9 cellular contexts compared by ENCODE assay signal in genomic region chr1:71093938-71094337, GRCh38. TPM values are rescaled to one million over a fixed set of nuclear protein-coding genes. Genes with fewer than 3 reads are reported as not detected.
A peak's percentile ranks its signal among the peaks of the same experiment; 100 is the strongest.
DNase-seq lines count a peak whose midpoint lies in the region; ATAC-seq, FAIRE-seq and TF ChIP-seq lines count a peak whose summit lies in the region.
"Had no signal": no experiment of that assay in that cellular context is flagged by ENCODE, and none has a peak within 500 bp of the region (broad histone marks: within the 10 kb centered on the region; RNA-seq: fewer than 3 reads in every experiment).

No MANE protein-coding gene starts in this region.

- no peaks in the 10 kb centered on the region for H3K36me3 ChIP-seq in adipocyte (ENCODE audit: control insufficient read depth, insufficient read depth, low read length, severe bottlenecking)
- no peaks in the 10 kb centered on the region for H3K36me3 ChIP-seq in HepG2 (replicated peaks in 1 of 2; ENCODE audit: control insufficient read depth in 1 of 2, insufficient read depth in 2 of 2, low read length in 2 of 2)

- H3K27me3 ChIP-seq in adipocyte (replicated peaks; ENCODE audit: control insufficient read depth, insufficient read depth, low read length): no peaks in the 10 kb centered on the region
- no peaks in the 10 kb centered on the region for H3K27me3 ChIP-seq in HepG2 (ENCODE audit: control insufficient read depth in 1 of 2, insufficient read depth in 2 of 2, low read length in 2 of 2)

- H3K36me3 Mint-ChIP-seq in mesothelial cell of epicardium: no peaks in the 10 kb centered on the region
- H3K36me3 Mint-ChIP-seq: memory B cell had no signal

- H3K4me2 ChIP-seq in HepG2 (ENCODE audit: low read depth, low read length): no peak overlapping the region

- H3K9ac ChIP-seq in adipocyte (ENCODE audit: low read length): no peak overlapping the region
- no peak overlapping the region for H3K9ac ChIP-seq in HepG2 (ENCODE audit: insufficient read depth, low read depth, low read length)

- no peak for FAIRE-seq in HepG2 (lab: Jason Lieb, UNC)

- no peak for TF ChIP-seq RAD21 in HepG2 (CRISPR knock-in tag; IDR thresholded peaks at IDR 0.05)

- H3K27ac ChIP-seq in HepG2 (ENCODE audit: extremely low read length, insufficient read depth, low read length): no peak overlapping the region

- H3K9me3 ChIP-seq in adipocyte (ENCODE audit: control insufficient read depth, low read length): no peaks in the 10 kb centered on the region
- no peaks in the 10 kb centered on the region for H3K9me3 ChIP-seq in HepG2 (ENCODE audit: low read length)

- no peak for TF ChIP-seq EP300 in HepG2 (IDR thresholded peaks at IDR 0.05; ENCODE audit: low read depth in 2 of 2, low read length in 2 of 2)
- TF ChIP-seq EP300 in HepG2 (CRISPR knock-in tag; IDR thresholded peaks at IDR 0.05; ENCODE audit: borderline replicate concordance): no peak

- peaks cover 2% of the 10 kb centered on the region for H3K27me3 Mint-ChIP-seq in mesothelial cell of epicardium (ENCODE audit: low read depth)

- H4K20me1 ChIP-seq in HepG2 (ENCODE audit: insufficient read depth, low read length): no peaks in the 10 kb centered on the region

- peaks cover 28% of the 10 kb centered on the region for H3K4me1 ChIP-seq in adipocyte (ENCODE audit: control insufficient read depth, insufficient read depth, low read length)
- H3K4me1 ChIP-seq in HepG2 (ENCODE audit: insufficient read depth, low read length): no peaks in the 10 kb centered on the region

- H3K4me3 ChIP-seq in adipocyte (ENCODE audit: low read length) (no peak overlapping the region), HepG2 (replicated peaks in 1 of 3; ENCODE audit: insufficient read depth in 1 of 3, low read depth in 2 of 3, low read length in 3 of 3) (no peak overlapping the region)

- no peak overlapping the region for H3K27ac Mint-ChIP-seq in mesothelial cell of epicardium
- H3K27ac Mint-ChIP-seq: memory B cell had no signal

- intact Hi-C loops in HepG2 (cut with micrococcal nuclease; ENCODE audit: unreplicated experiment) (loop anchor here (5.0 kb wide), 1 partner anchor 428 kb away; no protein-coding TSS in a partner anchor), posterior vena cava (cut with DNase I) (no loop called here)

- TF ChIP-seq CTCF in HepG2 (CRISPR knock-in tag; IDR thresholded peaks at IDR 0.05): peak; percentile 18; the same call in 1 of the 2 replicates
- TF ChIP-seq CTCF in mesothelial cell of epicardium (IDR thresholded peaks at IDR 0.05; ENCODE audit: unreplicated experiment): no peak

- WGBS in HepG2 (ENCODE audit: low lambda C conversion rate): 20% methylated on average over 1 of the region's 1 CpG

- CTCF ChIA-PET in HepG2 (lab: Yijun Ruan, JAX; ENCODE audit: low intra/inter-chr PET ratio, low total read pairs): interaction anchor here (1.1 to 1.5 kb wide), 2 partner anchors 428 to 943 kb away, joined by 3 to 4 read pairs; no protein-coding TSS in a partner anchor

- no peak overlapping the region for H2AFZ ChIP-seq in HepG2 (ENCODE audit: low read length)

- TF ChIP-seq POLR2A in HepG2 (IDR thresholded peaks at IDR 0.05; ENCODE audit: insufficient read depth in 1 of 2, low read depth in 2 of 2, low read length in 2 of 2): no peak

- in situ Hi-C loops in KBM-7 (cut with MboI; ENCODE audit: low pct_unique_long_range_greater_than_20kb, low sequenced_read_pairs) (no loop called here), HepG2 (cut with HindIII; ENCODE audit: extremely low pct_ligation_motif_present, low pct_unique_long_range_greater_than_20kb) (loop anchor here (25.0 kb wide), 1 partner anchor 943 kb away; no protein-coding TSS in a partner anchor)

- no TSS peak for BruUV-seq in HepG2 (replicated peaks; lab: Mats Ljungman, UMichigan)

- POLR2A ChIA-PET in HepG2 (lab: Yijun Ruan, JAX): interaction anchor here (1.7 kb wide), 1 partner anchor 13 kb away, joined by 4 read pairs; the partner anchor contains the start of gene ZRANB2

- peak; percentile 16 for DNase-seq in COR-L47 (lab: John Stamatoyannopoulos, UW)
- peak; percentile 40 for DNase-seq in KBM-7
- peak; percentile 75 for DNase-seq in adipocyte (ENCODE audit: low read depth)
- DNase-seq in HepG2 (ENCODE audit: low spot score): no peak
- no peak for DNase-seq in mesothelial cell of epicardium (ENCODE audit: low spot score in 2 of 2, unreplicated experiment in 2 of 2)
- DNase-seq in activated effector memory CD4-positive, alpha-beta T cell treated with anti-CD3 and anti-CD28 coated beads, Interleukin-2, amount 50 U/mL, for 16 hours: no peak
- no peak for DNase-seq in activated T-cell treated with anti-CD3 and anti-CD28 coated beads for 4 hours
- no peak for DNase-seq in posterior vena cava (ENCODE audit: low spot score)

- H3K9me3 Mint-ChIP-seq in mesothelial cell of epicardium: no peaks in the 10 kb centered on the region
- H3K9me3 Mint-ChIP-seq: memory B cell had no signal

- no peaks in the 10 kb centered on the region for H3K79me2 ChIP-seq in HepG2 (ENCODE audit: insufficient read depth, low read length)

- no peak for ATAC-seq in HepG2

- no peaks in the 10 kb centered on the region for H3K4me1 Mint-ChIP-seq in mesothelial cell of epicardium
- H3K4me1 Mint-ChIP-seq: memory B cell had no signal

- no peak overlapping the region for H3K4me3 Mint-ChIP-seq in mesothelial cell of epicardium
- H3K4me3 Mint-ChIP-seq: memory B cell had no signal

TF ChIP-seq in HepG2, 621 proteins besides CTCF, POLR2A, EP300 and RAD21 (continues in another document):
- TF ChIP-seq RXRB (CRISPR knock-in tag; IDR thresholded peaks at IDR 0.05; ENCODE audit: borderline replicate concordance): no peak
- no peak for TF ChIP-seq ZNF20 (CRISPR knock-in tag; IDR thresholded peaks at IDR 0.05)
- no peak for TF ChIP-seq ZBTB25 (CRISPR knock-in tag; IDR thresholded peaks at IDR 0.05)

RNA-seq across cellular contexts. Expression of gene ZRANB2, which starts 13.1 kb away (rescaled TPM):
- total RNA-seq in HepG2 (2016; rRNA removed; fragmentation: Illumina TruSeq; extraction: Trizol): 42.8 and 43.0 TPM in 2 replicates
- total RNA-seq in HepG2 (2016; cell fraction: cytosol; rRNA removed; fragmentation: Illumina TruSeq; extraction: Trizol; ENCODE audit: low read depth): 3.3 and 4.7 TPM in 2 replicates
- 40.1 and 44.2 TPM in 2 replicates for total RNA-seq in HepG2 (2016; cell fraction: insoluble cytoplasmic fraction; rRNA removed; fragmentation: Illumina TruSeq; extraction: Trizol)
- total RNA-seq in HepG2 (2016; cell fraction: membrane; rRNA removed; fragmentation: Illumina TruSeq; extraction: Trizol): 7.4 and 9.4 TPM in 2 replicates
- total RNA-seq in HepG2 (2016; cell fraction: nucleus; rRNA removed; fragmentation: Illumina TruSeq; extraction: Trizol): 99.8 and 126 TPM in 2 replicates
- polyA plus RNA-seq in HepG2 (2011; rRNA removed): 41.0 and 45.4 TPM in 2 replicates
- polyA plus RNA-seq in HepG2 (2011; cell fraction: cytosol; rRNA removed): 7.0 and 10.1 TPM in 2 replicates
- 84.0 and 107 TPM in 2 replicates for polyA plus RNA-seq in HepG2 (2011; cell fraction: nucleus; rRNA removed)
- polyA plus RNA-seq in HepG2 (2012): 42.2 and 49.3 TPM in 2 replicates
- polyA plus RNA-seq in HepG2 (2016; cell fraction: cytosol; fragmentation: Illumina TruSeq; extraction: Trizol; ENCODE audit: low read depth): 2.9 and 3.2 TPM in 2 replicates
- 60.2 and 66.7 TPM in 2 replicates for polyA plus RNA-seq in HepG2 (2016; cell fraction: insoluble cytoplasmic fraction; fragmentation: Illumina TruSeq; extraction: Trizol; ENCODE audit: low read depth)
- 5.2 and 5.3 TPM in 2 replicates for polyA plus RNA-seq in HepG2 (2016; cell fraction: membrane; fragmentation: Illumina TruSeq; extraction: Trizol; ENCODE audit: low read depth)
- 194 and 204 TPM in 2 replicates for polyA plus RNA-seq in HepG2 (2016; cell fraction: nucleus; fragmentation: Illumina TruSeq; extraction: Trizol; ENCODE audit: insufficient read depth, low read depth)
- polyA minus RNA-seq in HepG2 (2011; rRNA and poly(A)+ RNA removed; ENCODE audit: low replicate concordance): 7.3 and 26.9 TPM in 2 replicates
- polyA minus RNA-seq in HepG2 (2011; cell fraction: cytosol; rRNA and poly(A)+ RNA removed): 6.8 and 11.9 TPM in 2 replicates
- 134 and 164 TPM in 2 replicates for polyA minus RNA-seq in HepG2 (2011; cell fraction: nucleus; rRNA and poly(A)+ RNA removed)
- 146 to 159 TPM (median 148 TPM) in 3 replicates for total RNA-seq in mesothelial cell of epicardium
- 10 to 100 TPM; 79.2 to 81.3 TPM for total RNA-seq in posterior vena cava

RNA-seq across cellular contexts. Expression of gene PTGER3, which starts 46.3 kb away (rescaled TPM):
- not detected in 2 replicates for total RNA-seq in HepG2 (2016; rRNA removed; fragmentation: Illumina TruSeq; extraction: Trizol)
- total RNA-seq in HepG2 (2016; cell fraction: cytosol; rRNA removed; fragmentation: Illumina TruSeq; extraction: Trizol; ENCODE audit: low read depth): not detected in 2 replicates
- 0.04 TPM in 1 of 2 replicates, not detected in the other for total RNA-seq in HepG2 (2016; cell fraction: insoluble cytoplasmic fraction; rRNA removed; fragmentation: Illumina TruSeq; extraction: Trizol)
- not detected in 2 replicates for total RNA-seq in HepG2 (2016; cell fraction: membrane; rRNA removed; fragmentation: Illumina TruSeq; extraction: Trizol)
- total RNA-seq in HepG2 (2016; cell fraction: nucleus; rRNA removed; fragmentation: Illumina TruSeq; extraction: Trizol): not detected in 2 replicates
- 0.01 TPM in 1 of 2 replicates, not detected in the other for polyA plus RNA-seq in HepG2 (2011; rRNA removed)
- polyA plus RNA-seq in HepG2 (2011; cell fraction: cytosol; rRNA removed): not detected in 2 replicates
- polyA plus RNA-seq in HepG2 (2011; cell fraction: nucleus; rRNA removed): not detected in 2 replicates
- polyA plus RNA-seq in HepG2 (2012): not detected in 2 replicates
- polyA plus RNA-seq in HepG2 (2016; cell fraction: cytosol; fragmentation: Illumina TruSeq; extraction: Trizol; ENCODE audit: low read depth): not detected in 2 replicates
- not detected in 2 replicates for polyA plus RNA-seq in HepG2 (2016; cell fraction: insoluble cytoplasmic fraction; fragmentation: Illumina TruSeq; extraction: Trizol; ENCODE audit: low read depth)
- polyA plus RNA-seq in HepG2 (2016; cell fraction: membrane; fragmentation: Illumina TruSeq; extraction: Trizol; ENCODE audit: low read depth): not detected in 2 replicates
- polyA plus RNA-seq in HepG2 (2016; cell fraction: nucleus; fragmentation: Illumina TruSeq; extraction: Trizol; ENCODE audit: insufficient read depth, low read depth): not detected in 2 replicates
- not detected in 2 replicates for polyA minus RNA-seq in HepG2 (2011; rRNA and poly(A)+ RNA removed; ENCODE audit: low replicate concordance)
- not detected in 2 replicates for polyA minus RNA-seq in HepG2 (2011; cell fraction: cytosol; rRNA and poly(A)+ RNA removed)
- 0.26 TPM in 1 of 2 replicates, not detected in the other for polyA minus RNA-seq in HepG2 (2011; cell fraction: nucleus; rRNA and poly(A)+ RNA removed)
- total RNA-seq in mesothelial cell of epicardium: 0.29 to 0.59 TPM (median 0.54 TPM) in 3 replicates
- total RNA-seq in posterior vena cava: 10 to 100 TPM; 15.6 to 23.1 TPM

Comparison
In these comparisons a context has a peak if more than half of its experiments do, and no peak if none do; other contexts are left out.
1. DNase-seq: peak in COR-L47 (single experiment), KBM-7 (single experiment) and adipocyte (single experiment); none in HepG2 (single experiment), mesothelial cell of epicardium (0 of 2), activated effector memory CD4-positive, alpha-beta T cell treated with anti-CD3 and anti-CD28 coated beads, Interleukin-2, amount 50 U/mL, for 16 hours (single experiment), activated T-cell treated with anti-CD3 and anti-CD28 coated beads for 4 hours (single experiment) and posterior vena cava (single experiment).
2. RNA of gene PTGER3, which starts 46.3 kb away (total RNA-seq): 15.6 to 23.1 TPM in posterior vena cava; 0.29 to 0.59 TPM in mesothelial cell of epicardium and 0.04 TPM in HepG2; every median in the first group is over 10 times any median in the second.